Comparison of ENCODE assay signal across 19 cellular contexts in genomic region chr1:18005238-18005637, GRCh38.
DNase-seq lines count a peak whose midpoint lies in the region; ATAC-seq, FAIRE-seq and TF ChIP-seq lines count a peak whose summit lies in the region.
"Had no signal": no experiment of that assay in that cellular context is flagged by ENCODE, and none has a peak within 500 bp of the region (broad histone marks: within the 10 kb centered on the region; RNA-seq: fewer than 3 reads in every experiment).

No MANE protein-coding gene starts in this region.

- intact Hi-C loops in K562 (cut with micrococcal nuclease) (no loop called here), sciatic nerve (cut with DNase I) (no loop called here), lower lobe of right lung (cut with DNase I) (no loop called here), PC-3 (cut with micrococcal nuclease) (no loop called here)

- H4K20me1 ChIP-seq in K562 (replicated peaks; ENCODE audit: control insufficient read depth, insufficient read depth, low read length) (no peaks in the 10 kb centered on the region), PC-3 (ENCODE audit: low read length) (no peaks in the 10 kb centered on the region)

- no peaks in the 10 kb centered on the region for H3F3A ChIP-seq in PC-3 (ENCODE audit: low read length, unreplicated experiment)

- no peak overlapping the region for H3K9ac ChIP-seq in K562 (ENCODE audit: insufficient read depth in 1 of 2, low read depth in 2 of 2, low read length in 2 of 2)
- no peak overlapping the region for H3K9ac ChIP-seq in PC-3 (ENCODE audit: low read length)

- H3K9me1 ChIP-seq in K562 (ENCODE audit: control insufficient read depth, insufficient read depth, low read length) = peaks cover 3% of the 10 kb centered on the region

- DNase-seq in G401 (ENCODE audit: low spot score) (peak; percentile 33), K562 (ENCODE audit: extremely low read depth in 1 of 4, low spot score in 3 of 4) (no peak), globus pallidus (ENCODE audit: low spot score) (peak; percentile 20), sciatic nerve (ENCODE audit: low spot score) (no peak), lower lobe of right lung (no peak), PC-3 (no peak), NCI-H2227 (lab: John Stamatoyannopoulos, UW; ENCODE audit: unreplicated experiment) (no peak)
- DNase-seq: Caco-2; CD4-positive, alpha-beta T cell; GDM1; GOT3; H9; IMR-90; KBM-7 had no signal

- no peaks in the 10 kb centered on the region for H3K36me3 ChIP-seq in K562 (ENCODE audit: control insufficient read depth, insufficient read depth, low read length)
- H3K36me3 ChIP-seq in lower lobe of right lung = no peaks in the 10 kb centered on the region
- H3K36me3 ChIP-seq in PC-3 (ENCODE audit: low read depth, low read length) = no peaks in the 10 kb centered on the region

- FAIRE-seq in K562 (lab: Jason Lieb, UNC) = no peak
- FAIRE-seq: D721Med, GM12892, GM18507, HTR-8/SVneo had no signal

- H3K4me1 ChIP-seq in K562 (replicated peaks in 1 of 2; ENCODE audit: control insufficient read depth in 2 of 2, insufficient read depth in 2 of 2, low read length in 2 of 2) (no peaks in the 10 kb centered on the region), lower lobe of right lung (no peaks in the 10 kb centered on the region), PC-3 (ENCODE audit: insufficient read depth, low read length) (no peaks in the 10 kb centered on the region)
- H3K4me1 ChIP-seq: Caco-2 had no signal

- no peak overlapping the region for H3K27ac ChIP-seq in K562 (ENCODE audit: extremely low read depth, low read depth, low read length)
- no peak overlapping the region for H3K27ac ChIP-seq in lower lobe of right lung
- no peak overlapping the region for H3K27ac ChIP-seq in PC-3 (ENCODE audit: low read length)
- H3K27ac ChIP-seq: C4-2B had no signal

- H3K27me3 ChIP-seq in K562 (ENCODE audit: control insufficient read depth in 2 of 2, insufficient read depth in 2 of 2, low read length in 2 of 2) (peaks cover 0 to 14% of the 10 kb centered on the region in 2 experiments; a peak in 1 of 5 replicates), lower lobe of right lung (ENCODE audit: low read depth) (peaks cover 18% of the 10 kb centered on the region), PC-3 (ENCODE audit: low read length) (peaks cover 51% of the 10 kb centered on the region)

- TF ChIP-seq EP300 in K562 (IDR thresholded peaks at IDR 0.05; ENCODE audit: low read length) = no peak

- no peak for TF ChIP-seq CTCF in K562 (IDR thresholded peaks at IDR 0.05 in 2 of 3, conservative IDR thresholded peaks at IDR 0.05 in 1 of 3; ENCODE audit: insufficient read depth in 2 of 3, low read depth in 1 of 3, low read length in 3 of 3)
- TF ChIP-seq CTCF in lower lobe of right lung (IDR thresholded peaks at IDR 0.05) = no peak
- no peak for TF ChIP-seq CTCF in PC-3 (conservative IDR thresholded peaks at IDR 0.05; ENCODE audit: low read depth, low read length)

- no peaks in the 10 kb centered on the region for H3K9me2 ChIP-seq in PC-3 (replicated peaks; ENCODE audit: low read length)

- CTCF ChIA-PET in K562 (lab: Yijun Ruan, JAX; ENCODE audit: low intra/inter-chr PET ratio) = no interaction called here
- CTCF ChIA-PET in PC-3 (lab: Charles Lee) = no interaction called here

- no peak overlapping the region for H3K4me3 ChIP-seq in K562
- H3K4me3 ChIP-seq in lower lobe of right lung = no peak overlapping the region
- H3K4me3 ChIP-seq in PC-3 (ENCODE audit: low read length) = no peak overlapping the region

- H3K79me2 ChIP-seq in K562 (ENCODE audit: control insufficient read depth, insufficient read depth, low read length) (no peaks in the 10 kb centered on the region), PC-3 (ENCODE audit: low read length) (no peaks in the 10 kb centered on the region)

- no peak overlapping the region for H3K4me2 ChIP-seq in K562 (ENCODE audit: insufficient read depth, low read length)
- no peak overlapping the region for H3K4me2 ChIP-seq in PC-3 (ENCODE audit: low read length)

- no peaks in the 10 kb centered on the region for H3K9me3 ChIP-seq in K562 (replicated peaks; ENCODE audit: control insufficient read depth, insufficient read depth, low read depth, low read length)
- no peaks in the 10 kb centered on the region for H3K9me3 ChIP-seq in lower lobe of right lung
- no peaks in the 10 kb centered on the region for H3K9me3 ChIP-seq in PC-3 (ENCODE audit: low read length)
- H3K9me3 ChIP-seq: Caco-2 had no signal

- no peak for TF ChIP-seq RAD21 in K562 (CRISPR knock-in tag; conservative IDR thresholded peaks at IDR 0.05 in 1 of 2, IDR thresholded peaks at IDR 0.05 in 1 of 2)

- BruUV-seq in K562 (replicated peaks; lab: Mats Ljungman, UMichigan) = no TSS peak
- no TSS peak for BruUV-seq in PC-3 (replicated peaks; lab: Mats Ljungman, UMichigan)

- ATAC-seq in K562 = no peak
- peak; percentile 39 for ATAC-seq in sciatic nerve
- ATAC-seq in lower lobe of right lung = no peak
- no peak for ATAC-seq in PC-3

- no peak for TF ChIP-seq POLR2A in K562 (conservative IDR thresholded peaks at IDR 0.05)

- in situ Hi-C loops in G401 (cut with HindIII; ENCODE audit: low sequenced_read_pairs) = no loop called here
- in situ Hi-C loops in K562 (cut with MboI) = no loop called here

- no peak overlapping the region for H2AFZ ChIP-seq in K562 (ENCODE audit: low read depth, low read length)
- H2AFZ ChIP-seq in PC-3 (ENCODE audit: low read length) = no peak overlapping the region

- 0% methylated on average over 2 of the region's 2 CpGs for WGBS in K562 (ENCODE audit: insufficient coverage, low coverage, missing lambda C conversion rate)

- POLR2A ChIA-PET in K562 (lab: Yijun Ruan, JAX) (interaction anchor here (0.7 kb wide), 1 partner anchor 26 kb away, joined by 4 read pairs; no protein-coding TSS in a partner anchor), PC-3 (lab: Charles Lee; ENCODE audit: unreplicated experiment) (no interaction called here)

TF ChIP-seq in K562, 482 proteins besides CTCF, POLR2A, EP300 and RAD21:
- TF ChIP-seq RBM25 (IDR thresholded peaks at IDR 0.05; ENCODE audit: low read depth, low read length, severe bottlenecking) (peak; percentile 9), ZNF121 (CRISPR knock-in tag; conservative IDR thresholded peaks at IDR 0.05) (no peak), SOX6 (IDR thresholded peaks at IDR 0.05) (no peak)
- TF ChIP-seq, protein P1, sequence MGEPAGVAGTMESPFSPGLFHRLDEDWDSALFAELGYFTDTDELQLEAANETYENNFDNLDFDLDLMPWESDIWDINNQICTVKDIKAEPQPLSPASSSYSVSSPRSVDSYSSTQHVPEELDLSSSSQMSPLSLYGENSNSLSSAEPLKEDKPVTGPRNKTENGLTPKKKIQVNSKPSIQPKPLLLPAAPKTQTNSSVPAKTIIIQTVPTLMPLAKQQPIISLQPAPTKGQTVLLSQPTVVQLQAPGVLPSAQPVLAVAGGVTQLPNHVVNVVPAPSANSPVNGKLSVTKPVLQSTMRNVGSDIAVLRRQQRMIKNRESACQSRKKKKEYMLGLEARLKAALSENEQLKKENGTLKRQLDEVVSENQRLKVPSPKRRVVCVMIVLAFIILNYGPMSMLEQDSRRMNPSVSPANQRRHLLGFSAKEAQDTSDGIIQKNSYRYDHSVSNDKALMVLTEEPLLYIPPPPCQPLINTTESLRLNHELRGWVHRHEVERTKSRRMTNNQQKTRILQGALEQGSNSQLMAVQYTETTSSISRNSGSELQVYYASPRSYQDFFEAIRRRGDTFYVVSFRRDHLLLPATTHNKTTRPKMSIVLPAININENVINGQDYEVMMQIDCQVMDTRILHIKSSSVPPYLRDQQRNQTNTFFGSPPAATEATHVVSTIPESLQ (CRISPR knock-in tag; IDR thresholded peaks at IDR 0.05) = no peak
TF ChIP-seq in K562: peak in this region for 1.

Comparison
In these comparisons a context has a peak if more than half of its experiments do, and no peak if none do; other contexts are left out.
1. DNase-seq: peak in G401 (single experiment) and globus pallidus (single experiment); none in K562 (0 of 4), sciatic nerve (single experiment), lower lobe of right lung (single experiment), PC-3 (single experiment) and NCI-H2227 (single experiment).